17 cellular contexts compared by ENCODE assay signal in genomic region chr12:91309450-91309849, GRCh38.
A peak's percentile ranks its signal among the peaks of the same experiment; 100 is the strongest.
DNase-seq lines count a peak whose midpoint lies in the region; ATAC-seq and TF ChIP-seq lines count a peak whose summit lies in the region.
"Had no signal": no experiment of that assay in that cellular context is flagged by ENCODE, and none has a peak within 500 bp of the region (broad histone marks: within the 10 kb centered on the region; RNA-seq: fewer than 3 reads in every experiment).

No MANE protein-coding gene starts in this region.

- H3K4me1 Mint-ChIP-seq in natural killer cell treated with Interleukin-12 subunit alpha and Interleukin-12 subunit beta and Interleukin-15 and Interleukin-18, amount 100 ng/mL, for 72 hours (ENCODE audit: low read depth in 2 of 2): no peaks in the 10 kb centered on the region
- H3K4me1 Mint-ChIP-seq: CD8-positive, alpha-beta memory T cell had no signal

- peak overlapping the region; percentile 100 for H3K27ac ChIP-seq in Karpas-422 (ENCODE audit: low read length)
- peak overlapping the region; percentile 69 to 74 for H3K27ac ChIP-seq in uterus
- H3K27ac ChIP-seq: BLaER1, C4-2B, GM23248 had no signal

- H3K4me3 ChIP-seq in Karpas-422 (ENCODE audit: low read length): peak overlapping the region; percentile 17; the same call in 1 of the 2 replicates
- no peak overlapping the region for H3K4me3 ChIP-seq in uterus
- H3K4me3 ChIP-seq: BLaER1, GM23248 had no signal

- H3K9ac ChIP-seq in Karpas-422 (ENCODE audit: low read length): peak overlapping the region; percentile 64
- H3K9ac ChIP-seq: BLaER1, GM23248 had no signal

- H3K9me3 ChIP-seq in Karpas-422 (ENCODE audit: low read length) (no peaks in the 10 kb centered on the region), uterus (no peaks in the 10 kb centered on the region)
- H3K9me3 ChIP-seq: BLaER1 had no signal

- DNase-seq in Karpas-422 (no peak), uterus (no peak)
- DNase-seq in natural killer cell treated with Interleukin-12 subunit alpha and Interleukin-12 subunit beta and Interleukin-15 and Interleukin-18, amount 100 ng/mL, for 72 hours (ENCODE audit: low spot score): no peak
- DNase-seq: CD4-positive, alpha-beta T cell; CD8-positive, alpha-beta memory T cell; DMS53; DMS79 treated with DMSO at 0.1 percent for 48 hours; GF-D8; GM23248; H7; HCEC 1CT had no signal

- H3K4me3 Mint-ChIP-seq in natural killer cell treated with Interleukin-12 subunit alpha and Interleukin-12 subunit beta and Interleukin-15 and Interleukin-18, amount 100 ng/mL, for 72 hours: no peak overlapping the region
- H3K4me3 Mint-ChIP-seq: B cell; CD4-positive, alpha-beta T cell; CD8-positive, alpha-beta memory T cell had no signal

- no peak overlapping the region for H2AFZ ChIP-seq in Karpas-422 (ENCODE audit: low read length)
- H2AFZ ChIP-seq: GM23248 had no signal

- H3K9me2 ChIP-seq in Karpas-422 (replicated peaks; ENCODE audit: insufficient read depth, low read length): no peaks in the 10 kb centered on the region

- H3K4me1 ChIP-seq in Karpas-422 (ENCODE audit: low read length) (peaks cover 63% of the 10 kb centered on the region), uterus (peaks cover 0 to 13% of the 10 kb centered on the region in 2 donors)

- H3K27me3 ChIP-seq in Karpas-422 (ENCODE audit: low read length): no peaks in the 10 kb centered on the region
- no peaks in the 10 kb centered on the region for H3K27me3 ChIP-seq in uterus
- H3K27me3 ChIP-seq: BLaER1 had no signal

- no peaks in the 10 kb centered on the region for H3K79me2 ChIP-seq in Karpas-422 (ENCODE audit: low read length)

- peak overlapping the region; percentile 62 for H3K4me2 ChIP-seq in Karpas-422 (ENCODE audit: low read depth, low read length, poor library complexity, severe bottlenecking)

- peaks cover under 1% of the 10 kb centered on the region for H3K9me3 Mint-ChIP-seq in natural killer cell treated with Interleukin-12 subunit alpha and Interleukin-12 subunit beta and Interleukin-15 and Interleukin-18, amount 100 ng/mL, for 72 hours
- H3K9me3 Mint-ChIP-seq: CD4-positive, alpha-beta T cell had no signal

- TF ChIP-seq CTCF in uterus (IDR thresholded peaks at IDR 0.05): no peak

- no peaks in the 10 kb centered on the region for H4K20me1 ChIP-seq in Karpas-422 (ENCODE audit: insufficient read depth, low read depth, low read length)
- H4K20me1 ChIP-seq: BLaER1 had no signal

- no peaks in the 10 kb centered on the region for H3K36me3 Mint-ChIP-seq in natural killer cell treated with Interleukin-12 subunit alpha and Interleukin-12 subunit beta and Interleukin-15 and Interleukin-18, amount 100 ng/mL, for 72 hours
- H3K36me3 Mint-ChIP-seq: CD8-positive, alpha-beta memory T cell had no signal

- H3K36me3 ChIP-seq in Karpas-422 (ENCODE audit: insufficient read depth, low read length): no peaks in the 10 kb centered on the region
- no peaks in the 10 kb centered on the region for H3K36me3 ChIP-seq in uterus
- H3K36me3 ChIP-seq: BLaER1 had no signal

- no peak for ATAC-seq in SK-N-SH treated with all-trans-retinoic acid at 6 μM for 48 hours
- ATAC-seq in GM21619 (IDR thresholded peaks at IDR 0.05; ENCODE audit: unreplicated experiment): no peak
- ATAC-seq in HG03025 (IDR thresholded peaks at IDR 0.05; ENCODE audit: low FRiP score, unreplicated experiment): no peak
- ATAC-seq in natural killer cell treated with Interleukin-12 subunit alpha and Interleukin-12 subunit beta and Interleukin-15 and Interleukin-18, amount 100 ng/mL, for 72 hours: no peak

- H3K27me3 Mint-ChIP-seq in natural killer cell treated with Interleukin-12 subunit alpha and Interleukin-12 subunit beta and Interleukin-15 and Interleukin-18, amount 100 ng/mL, for 72 hours: peaks cover 6 to 27% of the 10 kb centered on the region in 2 donors
- H3K27me3 Mint-ChIP-seq: B cell had no signal

- intact Hi-C loops in uterus (cut with DNase I; ENCODE audit: low total_unique reads): no loop called here

- TF ChIP-seq POLR2A in uterus (IDR thresholded peaks at IDR 0.05): no peak

- no peak overlapping the region for H3K27ac Mint-ChIP-seq in natural killer cell treated with Interleukin-12 subunit alpha and Interleukin-12 subunit beta and Interleukin-15 and Interleukin-18, amount 100 ng/mL, for 72 hours
- H3K27ac Mint-ChIP-seq: B cell; CD4-positive, alpha-beta T cell; CD8-positive, alpha-beta memory T cell had no signal

TF ChIP-seq in SK-N-SH treated with all-trans-retinoic acid at 6 μM for 48 hours, 23 proteins besides CTCF, POLR2A, EP300 and RAD21:
- TF ChIP-seq TCF4 (CRISPR knock-in tag; IDR thresholded peaks at IDR 0.05; ENCODE audit: borderline replicate concordance): peak; percentile 51; the same call in 1 of the 2 replicates
- TF ChIP-seq ISL1 (CRISPR knock-in tag; IDR thresholded peaks at IDR 0.05): peak; percentile 93
- TF ChIP-seq ZFP30 (CRISPR knock-in tag; IDR thresholded peaks at IDR 0.05): no peak
- no peak for TF ChIP-seq ESRRG (CRISPR knock-in tag; IDR thresholded peaks at IDR 0.05)
